In the genomic region with DNA sequence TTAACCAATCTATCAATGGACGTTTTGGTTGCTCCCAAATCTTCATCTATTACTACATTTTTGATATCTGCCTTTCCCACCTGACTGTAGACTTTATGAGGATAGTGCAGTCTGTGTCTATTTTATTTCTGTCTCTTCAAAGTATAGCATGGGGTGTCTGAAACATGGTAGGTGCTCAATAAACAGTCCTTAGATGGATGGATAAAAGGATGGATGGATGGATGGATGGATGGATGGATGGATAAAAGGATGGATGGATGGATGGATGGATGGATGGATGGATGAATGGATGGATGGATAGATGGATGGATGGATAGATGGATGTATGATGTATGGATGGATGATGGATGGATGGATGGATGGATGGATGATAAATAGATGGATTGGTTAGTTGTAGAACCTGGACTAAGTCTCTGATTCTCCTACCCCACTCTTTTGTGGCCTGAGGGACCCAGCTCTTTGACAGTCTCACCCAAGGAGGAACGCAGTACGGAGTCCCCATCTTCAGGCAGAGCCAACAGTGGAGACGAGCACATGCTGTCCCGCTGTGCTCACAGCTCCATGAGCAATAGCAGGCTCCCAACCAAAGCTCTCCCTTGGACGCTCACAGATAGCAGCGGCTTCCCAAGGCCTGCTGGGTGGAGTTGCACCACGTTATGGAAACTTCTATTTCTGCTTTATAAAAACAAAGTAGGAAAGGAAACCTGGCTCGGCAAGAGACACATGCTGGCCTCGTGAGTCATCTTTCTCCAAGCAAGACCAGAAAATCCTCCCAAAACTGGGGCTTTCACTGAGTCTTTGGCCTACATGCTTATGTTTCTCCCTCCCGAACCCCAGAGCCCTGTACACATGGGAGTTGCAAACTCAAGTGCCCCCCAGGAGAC, we compare ENCODE assay signal across 9 cellular contexts.
DNase-seq lines count a peak whose midpoint lies in the region; ATAC-seq and TF ChIP-seq lines count a peak whose summit lies in the region.
"Had no signal": no experiment of that assay in that cellular context is flagged by ENCODE, and none has a peak within 500 bp of the region (broad histone marks: within the 10 kb centered on the region; RNA-seq: fewer than 3 reads in every experiment).

No MANE protein-coding gene starts in this region.

- H3K4me3 ChIP-seq in left lung = no peak overlapping the region
- H3K4me3 ChIP-seq in thoracic aorta = no peak overlapping the region
- no peak overlapping the region for H3K4me3 ChIP-seq in PC-3 (ENCODE audit: low read length)
- H3K4me3 ChIP-seq in SJCRH30 = no peak overlapping the region

- H3K9ac ChIP-seq in PC-3 (ENCODE audit: low read length) = no peak overlapping the region

- no peaks in the 10 kb centered on the region for H3K9me2 ChIP-seq in PC-3 (replicated peaks; ENCODE audit: low read length)

- peak; percentile 62 for DNase-seq in HS-27A (ENCODE audit: low read depth)
- DNase-seq in chondrocyte (ENCODE audit: low spot score) = no peak
- peak in 1 of 2 donors; percentile 58 for DNase-seq in left lung
- DNase-seq in thoracic aorta (ENCODE audit: low spot score) = peak; percentile 60
- DNase-seq in NCI-H524 (lab: John Stamatoyannopoulos, UW) = no peak
- no peak for DNase-seq in PC-3
- no peak for DNase-seq in SJCRH30
- DNase-seq: NCI-H2081 treated with DMSO at 0.1 percent for 48 hours had no signal

- H3K27me3 Mint-ChIP-seq in chondrocyte (ENCODE audit: low read depth) = no peaks in the 10 kb centered on the region

- CTCF ChIA-PET in PC-3 (lab: Charles Lee) = no interaction called here

- H4K20me1 ChIP-seq in PC-3 (ENCODE audit: low read length) = no peaks in the 10 kb centered on the region

- H3K9me3 ChIP-seq in left lung (no peaks in the 10 kb centered on the region), thoracic aorta (no peaks in the 10 kb centered on the region), PC-3 (ENCODE audit: low read length) (no peaks in the 10 kb centered on the region), SJCRH30 (replicated peaks) (peaks cover 3% of the 10 kb centered on the region; the same call in 1 of the 2 replicates)

- peaks cover 7 to 38% of the 10 kb centered on the region in 2 donors for H3K27me3 ChIP-seq in left lung
- H3K27me3 ChIP-seq in thoracic aorta (replicated peaks; ENCODE audit: insufficient read depth) = no peaks in the 10 kb centered on the region
- peaks cover 7% of the 10 kb centered on the region; the same call in 1 of the 2 replicates for H3K27me3 ChIP-seq in PC-3 (ENCODE audit: low read length)
- no peaks in the 10 kb centered on the region for H3K27me3 ChIP-seq in SJCRH30

- H3K4me3 Mint-ChIP-seq in chondrocyte (ENCODE audit: unreplicated experiment) = no peak overlapping the region

- BruUV-seq in PC-3 (replicated peaks; lab: Mats Ljungman, UMichigan) = no TSS peak

- H3K79me2 ChIP-seq in PC-3 (ENCODE audit: low read length) = no peaks in the 10 kb centered on the region

- H3K9me3 Mint-ChIP-seq in chondrocyte (ENCODE audit: low read depth) = no peaks in the 10 kb centered on the region

- peak; percentile 66 for ATAC-seq in left lung
- ATAC-seq in thoracic aorta (ENCODE audit: insufficient number of reproducible peaks, low FRiP score, low read depth) = peak; percentile 42
- no peak for ATAC-seq in GM18868 (IDR thresholded peaks at IDR 0.05; ENCODE audit: unreplicated experiment)
- no peak for ATAC-seq in PC-3

- H3F3A ChIP-seq in PC-3 (ENCODE audit: low read length, unreplicated experiment) = no peaks in the 10 kb centered on the region

- no peak overlapping the region for H2AFZ ChIP-seq in PC-3 (ENCODE audit: low read length)

- H3K4me1 ChIP-seq in left lung (peaks cover 3% of the 10 kb centered on the region in 2 donors), thoracic aorta (ENCODE audit: control insufficient read depth in 1 of 2, low read depth in 2 of 2) (peaks cover 34 to 84% of the 10 kb centered on the region in 2 donors), PC-3 (ENCODE audit: insufficient read depth, low read length) (no peaks in the 10 kb centered on the region), SJCRH30 (peaks cover 20% of the 10 kb centered on the region)

- H3K36me3 ChIP-seq in left lung (no peaks in the 10 kb centered on the region), thoracic aorta (no peaks in the 10 kb centered on the region), PC-3 (ENCODE audit: low read depth, low read length) (no peaks in the 10 kb centered on the region), SJCRH30 (no peaks in the 10 kb centered on the region)

- intact Hi-C loops in left lung (cut with DNase I) (no loop called here), PC-3 (cut with micrococcal nuclease) (no loop called here)

- no peak overlapping the region for H3K4me2 ChIP-seq in PC-3 (ENCODE audit: low read length)

- H3K27ac ChIP-seq in left lung = peak overlapping the region in 1 of 2 donors; percentile 2
- peak overlapping the region; percentile 80 to 87 for H3K27ac ChIP-seq in thoracic aorta
- H3K27ac ChIP-seq in PC-3 (ENCODE audit: low read length) = no peak overlapping the region
- H3K27ac ChIP-seq in SJCRH30 = no peak overlapping the region

- TF ChIP-seq CTCF in chondrocyte (IDR thresholded peaks at IDR 0.05) = peak; percentile 13
- TF ChIP-seq CTCF in left lung (IDR thresholded peaks at IDR 0.05) = no peak
- no peak for TF ChIP-seq CTCF in thoracic aorta (IDR thresholded peaks at IDR 0.05)
- no peak for TF ChIP-seq CTCF in PC-3 (conservative IDR thresholded peaks at IDR 0.05; ENCODE audit: low read depth, low read length)

- POLR2A ChIA-PET in PC-3 (lab: Charles Lee; ENCODE audit: unreplicated experiment) = no interaction called here

- H3K36me3 Mint-ChIP-seq in chondrocyte (ENCODE audit: low read depth) = no peaks in the 10 kb centered on the region

- peaks cover 98% of the 10 kb centered on the region for H3K4me1 Mint-ChIP-seq in chondrocyte (ENCODE audit: low read depth)

- H3K27ac Mint-ChIP-seq in chondrocyte (ENCODE audit: unreplicated experiment) = peak overlapping the region; percentile 98

Comparison
In these comparisons a context has a peak if more than half of its experiments do, and no peak if none do; other contexts are left out.
1. DNase-seq: peak in HS-27A (single experiment) and thoracic aorta (single experiment); none in chondrocyte (single experiment), NCI-H524 (0 of 2), PC-3 (single experiment) and SJCRH30 (0 of 2).
2. ATAC-seq: peak in left lung (single experiment) and thoracic aorta (single experiment); none in GM18868 (single experiment) and PC-3 (single experiment).
3. H3K27ac ChIP-seq: peak in thoracic aorta (2 of 2); none in PC-3 (single experiment) and SJCRH30 (single experiment).